8 cellular contexts compared by ENCODE assay signal in genomic region chr22:26398741-26399153, GRCh38. TPM values are rescaled to one million over a fixed set of nuclear protein-coding genes. Genes with fewer than 3 reads are reported as not detected.
DNase-seq lines count a peak whose midpoint lies in the region; ATAC-seq and TF ChIP-seq lines count a peak whose summit lies in the region.

No MANE protein-coding gene starts in this region.

- peak; percentile 96 for ATAC-seq in memory B cell (ENCODE audit: low read depth)
- no peak for ATAC-seq in HG02870 (IDR thresholded peaks at IDR 0.05; ENCODE audit: unreplicated experiment)

- no peak overlapping the region for H3K27ac ChIP-seq in cardiac muscle cell

- intact Hi-C loops in cardiac septum (cut with DNase I): no loop called here

- no peaks in the 10 kb centered on the region for H3K9me3 ChIP-seq in cardiac muscle cell (ENCODE audit: low read depth)

- H3K27me3 ChIP-seq in cardiac muscle cell: no peaks in the 10 kb centered on the region

- peaks cover 6% of the 10 kb centered on the region for H3K27me3 Mint-ChIP-seq in memory B cell

- no peaks in the 10 kb centered on the region for H3K9me3 Mint-ChIP-seq in memory B cell

- no peak overlapping the region for H3K27ac Mint-ChIP-seq in memory B cell

- no peaks in the 10 kb centered on the region for H3K36me3 Mint-ChIP-seq in memory B cell

- DNase-seq in cardiac muscle cell (ENCODE audit: low read depth in 1 of 2, low spot score in 1 of 2): peak; percentile 73 to 85
- no peak for DNase-seq in cardiac septum (ENCODE audit: low spot score)
- DNase-seq in NCI-H2196 (lab: John Stamatoyannopoulos, UW; ENCODE audit: unreplicated experiment): peak; percentile 39
- DNase-seq in activated CD4-positive, alpha-beta T cell treated with anti-CD3 and anti-CD28 coated beads, Interleukin-2, amount 50 U/mL, for 4 hours: peak; percentile 30 to 35
- DNase-seq in effector CD4-positive, alpha-beta T cell: peak; percentile 37
- peak; percentile 37 to 58 for DNase-seq in memory B cell (ENCODE audit: low spot score in 2 of 2)
- peak; percentile 26 for DNase-seq in stimulated activated CD8-positive, alpha-beta memory T cell treated with anti-CD3 and anti-CD28 coated beads, Interleukin-4, amount 100 ng/mL, for 24 hours (ENCODE audit: low read depth)

- TF ChIP-seq CTCF in cardiac muscle cell (IDR thresholded peaks at IDR 0.05; ENCODE audit: low read depth, low read length): peak; percentile 85

- no peaks in the 10 kb centered on the region for H3K4me1 Mint-ChIP-seq in memory B cell

- no peaks in the 10 kb centered on the region for H3K36me3 ChIP-seq in cardiac muscle cell

- no peak overlapping the region for H3K4me3 ChIP-seq in cardiac muscle cell

- no peaks in the 10 kb centered on the region for H3K4me1 ChIP-seq in cardiac muscle cell (ENCODE audit: low read depth)

- no peak overlapping the region for H3K4me3 Mint-ChIP-seq in memory B cell

RNA-seq across cellular contexts. Expression of gene ASPHD2, which starts 30.3 kb away (rescaled TPM):
- 1.8 and 3.0 TPM in 2 replicates for total RNA-seq in cardiac muscle cell
- polyA plus RNA-seq in cardiac muscle cell: 2.0 and 2.1 TPM in 2 replicates
- total RNA-seq in cardiac septum: 0.32 TPM
